In genomic region chr20:62832212-62832922, GRCh38 we compare ENCODE assay signal across 9 cellular contexts. TPM values are rescaled to one million over a fixed set of nuclear protein-coding genes. Genes with fewer than 3 reads are reported as not detected.
DNase-seq lines count a peak whose midpoint lies in the region; ATAC-seq and TF ChIP-seq lines count a peak whose summit lies in the region.
"Had no signal": no experiment of that assay in that cellular context is flagged by ENCODE, and none has a peak within 500 bp of the region (broad histone marks: within the 10 kb centered on the region; RNA-seq: fewer than 3 reads in every experiment).

No MANE protein-coding gene starts in this region.

- H3K27ac ChIP-seq in heart left ventricle = peak overlapping the region in 1 of 12 donors; percentile 31
- H3K27ac ChIP-seq in transverse colon = peak overlapping the region; percentile 6 to 83 (median 75)

- in situ Hi-C loops in transverse colon (cut with MboI; ENCODE audit: low pct_ligation_motif_present in 1 of 4, low pct_unique_long_range_greater_than_20kb in 1 of 4, low sequenced_read_pairs in 3 of 4) = no loop called here

- H3K36me3 ChIP-seq in heart left ventricle (no peaks in the 10 kb centered on the region), transverse colon (no peaks in the 10 kb centered on the region)

- no peak for DNase-seq in activated CD4-positive, CD25-positive, alpha-beta regulatory T cell treated with anti-CD3 and anti-CD28 coated beads, Interleukin-2, amount 50 U/mL, for 72 hours
- DNase-seq in SHP77 (lab: John Stamatoyannopoulos, UW) (peak; percentile 60 to 66), heart left ventricle (peak in 4 of 5 donors; percentile 24 to 73 (median 31)), transverse colon (peak; percentile 82), immature natural killer cell (no peak)

- H3K4me1 Mint-ChIP-seq in immature natural killer cell = peaks cover 0 to 2% of the 10 kb centered on the region in 2 donors

- H3K36me3 Mint-ChIP-seq in immature natural killer cell = no peaks in the 10 kb centered on the region
- H3K36me3 Mint-ChIP-seq: CD8-positive, alpha-beta T cell had no signal

- H3K4me3 Mint-ChIP-seq in immature natural killer cell = no peak overlapping the region
- H3K4me3 Mint-ChIP-seq: CD8-positive, alpha-beta T cell had no signal

- peaks cover 0 to 5% (median 2%) of the 10 kb centered on the region in 3 donors for H3K27me3 Mint-ChIP-seq in immature natural killer cell (ENCODE audit: low read depth in 3 of 3)

- no peak for TF ChIP-seq EP300 in transverse colon (IDR thresholded peaks at IDR 0.05; ENCODE audit: low read depth)

- 60 to 72% (median 69%) methylated on average over 22 of the region's 22 CpGs for WGBS in heart left ventricle, 4 donors
- WGBS in transverse colon (ENCODE audit: low coverage in 1 of 2), 2 donors = 16 to 17% methylated on average over 7 to 22 of the region's 22 CpGs

- ATAC-seq in activated CD4-positive, CD25-positive, alpha-beta regulatory T cell treated with anti-CD3 and anti-CD28 coated beads, Interleukin-2, amount 50 U/mL, for 24 hours = peak; percentile 33 to 62
- peak; percentile 66 for ATAC-seq in HG03025 (IDR thresholded peaks at IDR 0.05; ENCODE audit: low FRiP score, unreplicated experiment)
- ATAC-seq in heart left ventricle = peak in 2 of 4 donors; percentile 12 to 29
- ATAC-seq in GM19035 (IDR thresholded peaks at IDR 0.05; ENCODE audit: unreplicated experiment) = no peak
- ATAC-seq: CD8-positive, alpha-beta T cell had no signal

- intact Hi-C loops in heart left ventricle (cut with DNase I) = no loop called here
- intact Hi-C loops in transverse colon (cut with DNase I; ENCODE audit: low total_unique reads) = no loop called here

- peak overlapping the region in 1 of 12 donors; percentile 5 for H3K4me3 ChIP-seq in heart left ventricle
- H3K4me3 ChIP-seq in transverse colon = peak overlapping the region in 1 of 4 donors; percentile 11

- H3K9me3 ChIP-seq in heart left ventricle = no peaks in the 10 kb centered on the region
- H3K9me3 ChIP-seq in transverse colon = no peaks in the 10 kb centered on the region

- no peak overlapping the region for H3K27ac Mint-ChIP-seq in immature natural killer cell
- H3K27ac Mint-ChIP-seq: CD8-positive, alpha-beta T cell had no signal

- TF ChIP-seq CTCF in heart left ventricle (IDR thresholded peaks at IDR 0.05) (no peak), transverse colon (IDR thresholded peaks at IDR 0.05) (no peak)

- peaks cover 0 to 15% (median 0%) of the 10 kb centered on the region in 12 donors for H3K4me1 ChIP-seq in heart left ventricle
- H3K4me1 ChIP-seq in transverse colon = peaks cover 20 to 30% (median 26%) of the 10 kb centered on the region in 4 donors

- H3K9me3 Mint-ChIP-seq in immature natural killer cell = no peaks in the 10 kb centered on the region
- H3K9me3 Mint-ChIP-seq: CD8-positive, alpha-beta T cell had no signal

- H3K27me3 ChIP-seq in heart left ventricle (no peaks in the 10 kb centered on the region), transverse colon (peaks cover 13% of the 10 kb centered on the region)

- TF ChIP-seq POLR2A in heart left ventricle (IDR thresholded peaks at IDR 0.05) (no peak), transverse colon (IDR thresholded peaks at IDR 0.05) (no peak)

RNA-seq across cellular contexts. Expression of gene COL9A3, which starts 15.5 kb away (rescaled TPM):
- total RNA-seq in heart left ventricle (1 to 10 TPM in 8 of 9 donors, under 1 TPM in 1; 0.67 to 6.0 (median 1.9) TPM), transverse colon (100 to 1,000 TPM in 1 of 4 donors, 10 to 100 TPM in 1, 1 to 10 TPM in 2; 6.0 to 223 (median 8.0) TPM)
- polyA plus RNA-seq in heart left ventricle (1 to 10 TPM; 2.0 to 4.7 TPM), immature natural killer cell (under 1 TPM in 1 of 3 donors, not detected in 2; 0.87 TPM)
- total RNA-seq: CD8-positive, alpha-beta T cell had no signal

RNA-seq across cellular contexts. Expression of gene OGFR, which starts 27.7 kb away (rescaled TPM):
- total RNA-seq in heart left ventricle (10 to 100 TPM; 14.9 to 46.9 (median 19.2) TPM), transverse colon (100 to 1,000 TPM in 1 of 4 donors, 10 to 100 TPM in 3; 55.2 to 137 (median 71.1) TPM)
- polyA plus RNA-seq in heart left ventricle (10 to 100 TPM; 23.6 to 25.3 TPM), immature natural killer cell (10 to 100 TPM; 21.6 to 75.3 (median 31.3) TPM)

RNA-seq across cellular contexts. Expression of gene TCFL5, which starts 29.3 kb away (rescaled TPM):
- 1 to 10 TPM; 4.5 to 8.2 (median 6.1) TPM for total RNA-seq in heart left ventricle
- polyA plus RNA-seq in heart left ventricle = 1 to 10 TPM; 2.5 to 3.7 TPM
- 10 to 100 TPM in 1 of 4 donors, 1 to 10 TPM in 3; 5.2 to 19.9 (median 5.9) TPM for total RNA-seq in transverse colon
- polyA plus RNA-seq in immature natural killer cell = 1 to 10 TPM in 2 of 3 donors, under 1 TPM in 1; 0.63 to 2.1 (median 1.1) TPM

RNA-seq across cellular contexts. Expression of gene MRGBP, which starts 36.1 kb away (rescaled TPM):
- total RNA-seq in heart left ventricle (10 to 100 TPM in 1 of 9 donors, 1 to 10 TPM in 8; 7.2 to 10.5 (median 8.7) TPM), transverse colon (10 to 100 TPM; 10.8 to 13.0 (median 11.9) TPM)
- polyA plus RNA-seq in heart left ventricle (10 to 100 TPM in 1 of 2 donors, 1 to 10 TPM in 1; 7.1 to 10.2 TPM), immature natural killer cell (10 to 100 TPM; 10.4 to 15.3 (median 12.5) TPM)

Comparison
In these comparisons a context has a peak if more than half of its experiments do, and no peak if none do; other contexts are left out.
1. DNase-seq: peak in SHP77 (2 of 2), heart left ventricle (4 of 5) and transverse colon (single experiment); none in activated CD4-positive, CD25-positive, alpha-beta regulatory T cell treated with anti-CD3 and anti-CD28 coated beads, Interleukin-2, amount 50 U/mL, for 72 hours (single experiment) and immature natural killer cell (0 of 3).